ENCODE assay signal across 19 cellular contexts in genomic region chr9:123370108-123370507, GRCh38. TPM values are rescaled to one million over a fixed set of nuclear protein-coding genes. Genes with fewer than 3 reads are reported as not detected.
A peak's percentile ranks its signal among the peaks of the same experiment; 100 is the strongest.
DNase-seq lines count a peak whose midpoint lies in the region; FAIRE-seq and TF ChIP-seq lines count a peak whose summit lies in the region.
"Had no signal": no experiment of that assay in that cellular context is flagged by ENCODE, and none has a peak within 500 bp of the region (broad histone marks: within the 10 kb centered on the region; RNA-seq: fewer than 3 reads in every experiment).

No MANE protein-coding gene starts in this region.

- no peak overlapping the region for H3K23ac ChIP-seq in neuronal stem cell (ENCODE audit: low read depth, low read length, poor library complexity)

- no peak overlapping the region for H2BK12ac ChIP-seq in neuronal stem cell (ENCODE audit: low read length)

- no peak overlapping the region for H3K4me3 ChIP-seq in bronchial epithelial cell (ENCODE audit: low read depth, low read length)
- H3K4me3 ChIP-seq in neuronal stem cell (ENCODE audit: low read length in 2 of 2): no peak overlapping the region
- H3K4me3 ChIP-seq: GM23248 had no signal

- H3K36me3 ChIP-seq in bronchial epithelial cell (ENCODE audit: control insufficient read depth, insufficient read depth, low read length) (no peaks in the 10 kb centered on the region), neuronal stem cell (replicated peaks in 1 of 2; ENCODE audit: control insufficient read depth in 2 of 2, insufficient read depth in 2 of 2, low read length in 2 of 2) (peaks cover 61 to 93% of the 10 kb centered on the region in 2 donors)

- DNase-seq in bronchial epithelial cell (ENCODE audit: low read depth) (no peak), neuronal stem cell (ENCODE audit: low spot score) (no peak), anterior cingulate cortex (lab: John Stamatoyannopoulos, UW) (no peak), nephron progenitor cell (no peak)
- DNase-seq in activated naive CD8-positive, alpha-beta T cell treated with anti-CD3 and anti-CD28 coated beads for 36 hours: no peak
- DNase-seq: C1 segment of cervical spinal cord; Caco-2; CD4-positive, alpha-beta memory T cell; DMS153; DND-41; GM23248; HCEC 1CT had no signal

- no peak overlapping the region for H2BK5ac ChIP-seq in neuronal stem cell (ENCODE audit: low read length)

- no peak overlapping the region for H3K18ac ChIP-seq in neuronal stem cell (ENCODE audit: low read length)

- no CpG with 5 or more reads among the region's 13 CpGs for WGBS in neuronal stem cell (ENCODE audit: extremely low coverage in 2 of 2, insufficient read length in 2 of 2, insufficient replicate concordance in 1 of 2), 2 donors

- H3K27ac ChIP-seq in layer of hippocampus (ENCODE audit: low read depth, low read length) (peak overlapping the region; percentile 27), neuronal stem cell (replicated peaks; ENCODE audit: low read length) (no peak overlapping the region), temporal lobe (ENCODE audit: low read depth, low read length) (peak overlapping the region; percentile 98)
- H3K27ac ChIP-seq: GM23248 had no signal

- peaks cover 55% of the 10 kb centered on the region for H3K4me1 Mint-ChIP-seq in nephron progenitor cell
- H3K4me1 Mint-ChIP-seq in activated naive CD8-positive, alpha-beta T cell treated with anti-CD3 and anti-CD28 coated beads for 36 hours: no peaks in the 10 kb centered on the region

- H3K4ac ChIP-seq in neuronal stem cell (ENCODE audit: low read length): no peak overlapping the region

- no peak overlapping the region for H4K91ac ChIP-seq in neuronal stem cell (ENCODE audit: low read depth, low read length, poor library complexity)

- H3K9ac ChIP-seq in neuronal stem cell (ENCODE audit: low read depth, low read length, poor library complexity): peak overlapping the region; percentile 77
- H3K9ac ChIP-seq: GM23248 had no signal

- H3K27me3 ChIP-seq in bronchial epithelial cell (ENCODE audit: control insufficient read depth, insufficient read depth, low read length) (peaks cover 25% of the 10 kb centered on the region), layer of hippocampus (ENCODE audit: control insufficient read depth, insufficient read depth, low read length) (peaks cover 12% of the 10 kb centered on the region), neuronal stem cell (ENCODE audit: control insufficient read depth in 3 of 3, insufficient read depth in 3 of 3, low read depth in 1 of 3, low read length in 3 of 3) (no peaks in the 10 kb centered on the region)

- no peaks in the 10 kb centered on the region for H3K9me3 Mint-ChIP-seq in nephron progenitor cell
- H3K9me3 Mint-ChIP-seq in activated naive CD8-positive, alpha-beta T cell treated with anti-CD3 and anti-CD28 coated beads for 36 hours: no peaks in the 10 kb centered on the region
- H3K9me3 Mint-ChIP-seq: CD4-positive, alpha-beta memory T cell had no signal

- no peak overlapping the region for H4K8ac ChIP-seq in neuronal stem cell (ENCODE audit: low read depth, low read length)

- H2AK5ac ChIP-seq in neuronal stem cell (ENCODE audit: low read depth, low read length): no peak overlapping the region

- no peaks in the 10 kb centered on the region for H3K27me3 Mint-ChIP-seq in nephron progenitor cell (ENCODE audit: low read depth, poor library complexity)
- H3K27me3 Mint-ChIP-seq in activated naive CD8-positive, alpha-beta T cell treated with anti-CD3 and anti-CD28 coated beads for 36 hours: peaks cover 42% of the 10 kb centered on the region

- H2BK120ac ChIP-seq in neuronal stem cell (ENCODE audit: low read depth, low read length): no peak overlapping the region

- peaks cover 0 to 2% of the 10 kb centered on the region in 2 donors for H3K9me3 ChIP-seq in neuronal stem cell (replicated peaks in 1 of 2; ENCODE audit: control insufficient read depth in 2 of 2, insufficient read depth in 1 of 2, low read depth in 1 of 2, low read length in 2 of 2)
- H3K9me3 ChIP-seq: Caco-2 had no signal

- H3K14ac ChIP-seq in neuronal stem cell (ENCODE audit: low read length): no peak overlapping the region

- no peak overlapping the region for H3K4me3 Mint-ChIP-seq in nephron progenitor cell
- no peak overlapping the region for H3K4me3 Mint-ChIP-seq in activated naive CD8-positive, alpha-beta T cell treated with anti-CD3 and anti-CD28 coated beads for 36 hours
- H3K4me3 Mint-ChIP-seq: CD4-positive, alpha-beta memory T cell had no signal

- TF ChIP-seq CTCF in bronchial epithelial cell (IDR thresholded peaks at IDR 0.05; ENCODE audit: insufficient read depth, low read length, severe bottlenecking): no peak
- TF ChIP-seq CTCF in nephron progenitor cell (IDR thresholded peaks at IDR 0.05): no peak

- H3K36me3 Mint-ChIP-seq in nephron progenitor cell (ENCODE audit: low read depth): peaks cover 38% of the 10 kb centered on the region
- H3K36me3 Mint-ChIP-seq in activated naive CD8-positive, alpha-beta T cell treated with anti-CD3 and anti-CD28 coated beads for 36 hours: no peaks in the 10 kb centered on the region
- H3K36me3 Mint-ChIP-seq: CD4-positive, alpha-beta memory T cell had no signal

- H3K4me1 ChIP-seq in neuronal stem cell (ENCODE audit: control insufficient read depth in 2 of 2, insufficient read depth in 1 of 2, low read depth in 1 of 2, low read length in 2 of 2): peaks cover 12 to 28% of the 10 kb centered on the region in 2 donors

- H2BK15ac ChIP-seq in neuronal stem cell (ENCODE audit: low read length): no peak overlapping the region

- H3K79me1 ChIP-seq in neuronal stem cell (ENCODE audit: low read depth, low read length): peaks cover 52% of the 10 kb centered on the region

- no peak overlapping the region for H3K4me2 ChIP-seq in neuronal stem cell (ENCODE audit: insufficient read depth, low read length, poor library complexity, severe bottlenecking)

- H2AFZ ChIP-seq in neuronal stem cell (ENCODE audit: low read length): no peak overlapping the region
- H2AFZ ChIP-seq: GM23248 had no signal

- H3K27ac Mint-ChIP-seq in nephron progenitor cell: no peak overlapping the region
- no peak overlapping the region for H3K27ac Mint-ChIP-seq in activated naive CD8-positive, alpha-beta T cell treated with anti-CD3 and anti-CD28 coated beads for 36 hours
- H3K27ac Mint-ChIP-seq: CD4-positive, alpha-beta memory T cell had no signal

- peak; percentile 28 for FAIRE-seq in bronchial epithelial cell (lab: Jason Lieb, UNC)
- FAIRE-seq: G401.6, GM12892, GM19239, H1 had no signal

RNA-seq across cellular contexts. Expression of gene CRB2, which starts 14.1 kb away (rescaled TPM):
- not detected in 2 replicates for total RNA-seq in bronchial epithelial cell
- polyA plus RNA-seq in neuronal stem cell (2013, experiment 1 of 2): 41.7 TPM
- polyA plus RNA-seq in neuronal stem cell (2013, experiment 2 of 2): 41.7 TPM
- 5.4 TPM for total RNA-seq in temporal lobe
- under 1 TPM; 0.06 to 0.10 TPM for total RNA-seq in activated naive CD8-positive, alpha-beta T cell treated with anti-CD3 and anti-CD28 coated beads for 36 hours
- total RNA-seq: CD4-positive, alpha-beta memory T cell; GM23248 had no signal
- polyA plus RNA-seq: BJ; CD4-positive, alpha-beta memory T cell; GM23248 had no signal
